Comparison of ENCODE assay signal across 23 cellular contexts in genomic region chr6:22081709-22082108, GRCh38.
DNase-seq lines count a peak whose midpoint lies in the region; ATAC-seq, FAIRE-seq and TF ChIP-seq lines count a peak whose summit lies in the region.
"Had no signal": no experiment of that assay in that cellular context is flagged by ENCODE, and none has a peak within 500 bp of the region (broad histone marks: within the 10 kb centered on the region; RNA-seq: fewer than 3 reads in every experiment).

No MANE protein-coding gene starts in this region.

- H3K4me1 ChIP-seq in A549 (peaks cover 17% of the 10 kb centered on the region), Panc1 (ENCODE audit: control insufficient read depth, insufficient read depth, low read length) (peaks cover 3% of the 10 kb centered on the region; the same call in 1 of the 2 replicates), Caco-2 (no peaks in the 10 kb centered on the region)
- H3K4me1 ChIP-seq: HAP-1, heart right ventricle, Peyer's patch had no signal

- no peak overlapping the region for H3K4me3 ChIP-seq in A549
- no peak overlapping the region for H3K4me3 ChIP-seq in Panc1 (ENCODE audit: low read depth in 2 of 2, low read length in 2 of 2)
- no peak overlapping the region for H3K4me3 ChIP-seq in Caco-2 (ENCODE audit: low read depth, low read length)
- H3K4me3 ChIP-seq: BLaER1 treated with 17β-estradiol and CSF1 and Interleukin-3, amounts not matched to agents 10 nM and 100 nM; HAP-1; heart right ventricle; lung; Peyer's patch; tibial nerve had no signal

- no peaks in the 10 kb centered on the region for H3K27me3 ChIP-seq in Panc1 (ENCODE audit: control insufficient read depth, insufficient read depth, low read length)
- no peaks in the 10 kb centered on the region for H3K27me3 ChIP-seq in Caco-2 (replicated peaks; ENCODE audit: control insufficient read depth, insufficient read depth, low read length)
- H3K27me3 ChIP-seq: BLaER1 treated with 17β-estradiol and CSF1 and Interleukin-3, amounts not matched to agents 10 nM and 100 nM; heart right ventricle; Peyer's patch; tibial nerve had no signal

- POLR2A ChIA-PET in A549 (lab: Yijun Ruan, JAX) (no interaction called here), Panc1 (lab: Charles Lee) (no interaction called here), Caco-2 (lab: Charles Lee) (no interaction called here)

- peak overlapping the region; percentile 57 to 78 for H3K27ac ChIP-seq in A549
- H3K27ac ChIP-seq in Panc1 (ENCODE audit: low read length), result peak overlapping the region; percentile 23; the same call in 1 of the 2 replicates
- H3K27ac ChIP-seq: 22Rv1; BLaER1 treated with 17β-estradiol and CSF1 and Interleukin-3, amounts not matched to agents 10 nM and 100 nM; heart right ventricle; Peyer's patch; tibial nerve had no signal

- H3K36me3 ChIP-seq in Panc1 (ENCODE audit: control insufficient read depth, insufficient read depth, low read length), result no peaks in the 10 kb centered on the region
- H3K36me3 ChIP-seq in Caco-2 (ENCODE audit: control insufficient read depth, insufficient read depth, low read length), result no peaks in the 10 kb centered on the region
- H3K36me3 ChIP-seq: HAP-1, heart right ventricle, Peyer's patch, tibial nerve had no signal

- ATAC-seq in A549, result no peak
- peak; percentile 51 for ATAC-seq in GM19372 (IDR thresholded peaks at IDR 0.05; ENCODE audit: low read depth, unreplicated experiment)
- ATAC-seq in HG02884 (IDR thresholded peaks at IDR 0.05; ENCODE audit: unreplicated experiment), result peak; percentile 85
- ATAC-seq in Panc1, result no peak
- ATAC-seq in HG03571 (IDR thresholded peaks at IDR 0.05; ENCODE audit: unreplicated experiment), result no peak
- ATAC-seq in stimulated activated naive CD8-positive, alpha-beta T cell treated with anti-CD3 and anti-CD28 coated beads, Interleukin-15, Interleukin-2, amounts not matched to agents 100 U/mL and 50 U/mL, for 24 hours, result no peak
- ATAC-seq: heart right ventricle; stimulated activated effector memory CD8-positive, alpha-beta T cell treated with anti-CD3 and anti-CD28 coated beads, Interleukin-12 subunit alpha, Interleukin-12 subunit beta, amount 100 ng/mL, for 72 hours had no signal

- H3K9me3 ChIP-seq in A549 (0 out of 3 replicates have a peak, but pooled peaks cover 2% of the 10 kb centered on the region), Panc1 (ENCODE audit: control insufficient read depth, insufficient read depth, low read depth, low read length) (no peaks in the 10 kb centered on the region; the same call in 1 of the 2 replicates), Caco-2 (no peaks in the 10 kb centered on the region)
- H3K9me3 ChIP-seq: HAP-1, Peyer's patch, SK-N-SH, tibial nerve had no signal

- H3K36me3 Mint-ChIP-seq in Caco-2 (ENCODE audit: insufficient read depth, unreplicated experiment), result no peaks in the 10 kb centered on the region
- H3K36me3 Mint-ChIP-seq: stimulated activated effector memory CD8-positive, alpha-beta T cell treated with anti-CD3 and anti-CD28 coated beads, Interleukin-12 subunit alpha, Interleukin-12 subunit beta, amount 100 ng/mL, for 72 hours had no signal

- no peak for TF ChIP-seq POLR2A in A549 (IDR thresholded peaks at IDR 0.05; ENCODE audit: low read length)

- peaks cover 9% of the 10 kb centered on the region for H3K9me3 Mint-ChIP-seq in Caco-2 (ENCODE audit: unreplicated experiment)
- H3K9me3 Mint-ChIP-seq: stimulated activated effector memory CD8-positive, alpha-beta T cell treated with anti-CD3 and anti-CD28 coated beads, Interleukin-12 subunit alpha, Interleukin-12 subunit beta, amount 100 ng/mL, for 72 hours had no signal

- TF ChIP-seq EP300 in A549 (IDR thresholded peaks at IDR 0.05), result no peak

- intact Hi-C loops in Panc1 (cut with micrococcal nuclease; ENCODE audit: unreplicated experiment), result no loop called here
- intact Hi-C loops in Caco-2 (cut with micrococcal nuclease; ENCODE audit: unreplicated experiment), result no loop called here

- BruUV-seq in Panc1 (replicated peaks; lab: Mats Ljungman, UMichigan), result no TSS peak
- no TSS peak for BruUV-seq in Caco-2 (replicated peaks; lab: Mats Ljungman, UMichigan)

- DNase-seq in A549 (ENCODE audit: low read depth in 1 of 2, low spot score in 1 of 2) (no peak), Panc1 (ENCODE audit: low read depth, low spot score) (no peak), Caco-2 (no peak)
- DNase-seq in stimulated activated CD4-positive, alpha-beta T cell treated with anti-CD3 and anti-CD28 coated beads, Interleukin-4, amount 100 ng/mL, for 4 hours, result no peak
- DNase-seq in stimulated activated naive CD8-positive, alpha-beta T cell treated with anti-CD3 and anti-CD28 coated beads, Interleukin-15, Interleukin-2, amounts not matched to agents 100 U/mL and 50 U/mL, for 24 hours, result no peak
- DNase-seq: activated CD4-positive, alpha-beta T cell treated with anti-CD3 and anti-CD28 coated beads for 4 hours; activated gamma-delta T cell treated with Interleukin-2 at 50 U/mL for 16 hours; anterior cingulate cortex; cerebellar nuclear complex; heart right ventricle; NCI-H1105; Peyer's patch; SK-N-SH; T1000 had no signal

- H3K4me3 Mint-ChIP-seq in Caco-2 (ENCODE audit: unreplicated experiment), result no peak overlapping the region
- H3K4me3 Mint-ChIP-seq: stimulated activated effector memory CD8-positive, alpha-beta T cell treated with anti-CD3 and anti-CD28 coated beads, Interleukin-12 subunit alpha, Interleukin-12 subunit beta, amount 100 ng/mL, for 72 hours had no signal

- no peak for TF ChIP-seq RAD21 in A549 (conservative IDR thresholded peaks at IDR 0.05 in 1 of 2, IDR thresholded peaks at IDR 0.05 in 1 of 2)

- H3K27ac Mint-ChIP-seq in Caco-2 (ENCODE audit: unreplicated experiment), result no peak overlapping the region
- H3K27ac Mint-ChIP-seq: stimulated activated effector memory CD8-positive, alpha-beta T cell treated with anti-CD3 and anti-CD28 coated beads, Interleukin-12 subunit alpha, Interleukin-12 subunit beta, amount 100 ng/mL, for 72 hours had no signal

- H3K27me3 Mint-ChIP-seq in Caco-2 (ENCODE audit: insufficient read depth, unreplicated experiment), result no peaks in the 10 kb centered on the region

- H3K4me1 Mint-ChIP-seq in Caco-2 (ENCODE audit: low read depth, unreplicated experiment), result no peaks in the 10 kb centered on the region
- H3K4me1 Mint-ChIP-seq: stimulated activated effector memory CD8-positive, alpha-beta T cell treated with anti-CD3 and anti-CD28 coated beads, Interleukin-12 subunit alpha, Interleukin-12 subunit beta, amount 100 ng/mL, for 72 hours had no signal

- TF ChIP-seq CTCF in A549 (IDR thresholded peaks at IDR 0.05) (no peak), Panc1 (IDR thresholded peaks at IDR 0.05) (no peak), Caco-2 (IDR thresholded peaks at IDR 0.05; ENCODE audit: insufficient read depth in 1 of 2, low read depth in 1 of 2, low read length in 1 of 2, severe bottlenecking in 1 of 2, unreplicated experiment in 1 of 2) (no peak)

- FAIRE-seq in A549 (lab: Jason Lieb, UNC), result no peak

- in situ Hi-C loops in Panc1 (cut with HindIII; ENCODE audit: low pct_unique_long_range_greater_than_20kb, low sequenced_read_pairs), result no loop called here

- 92% methylated on average over 4 of the region's 4 CpGs for WGBS in A549 (ENCODE audit: missing lambda C conversion rate)

- H3K4me2 ChIP-seq in A549, result peak overlapping the region; percentile 43
- H3K4me2 ChIP-seq: BLaER1 treated with 17β-estradiol and CSF1 and Interleukin-3, amounts not matched to agents 10 nM and 100 nM; SK-N-SH had no signal

- CTCF ChIA-PET in A549 (lab: Yijun Ruan, JAX), result no interaction called here
- CTCF ChIA-PET in Panc1 (lab: Charles Lee), result no interaction called here
- CTCF ChIA-PET in Caco-2 (lab: Charles Lee), result no interaction called here

TF ChIP-seq in A549, 52 proteins besides CTCF, POLR2A, EP300 and RAD21:
- no peak for TF ChIP-seq NR3C1 (IDR thresholded peaks at IDR 0.05)
- TF ChIP-seq SREBF2 (IDR thresholded peaks at IDR 0.05), result no peak
- TF ChIP-seq HES2 (IDR thresholded peaks at IDR 0.05), result no peak
- TF ChIP-seq MAFK (IDR thresholded peaks at IDR 0.05; ENCODE audit: partially characterized antibody), result no peak
- TF ChIP-seq NPAS2 (CRISPR knock-in tag; IDR thresholded peaks at IDR 0.05; ENCODE audit: borderline replicate concordance), result no peak
- no peak for TF ChIP-seq TP53 (CRISPR knock-in tag; IDR thresholded peaks at IDR 0.05)
- no peak for TF ChIP-seq CHD4 (IDR thresholded peaks at IDR 0.05; ENCODE audit: borderline replicate concordance)
- TF ChIP-seq FOSL2 (IDR thresholded peaks at IDR 0.05), result no peak
- no peak for TF ChIP-seq FOSL2 (CRISPR knock-in tag; IDR thresholded peaks at IDR 0.05)

Comparison
In these comparisons a context has a peak if more than half of its experiments do, and no peak if none do; other contexts are left out.
1. ATAC-seq: peak in GM19372 (single experiment) and HG02884 (single experiment); none in A549 (0 of 2), Panc1 (single experiment), HG03571 (single experiment) and stimulated activated naive CD8-positive, alpha-beta T cell treated with anti-CD3 and anti-CD28 coated beads, Interleukin-15, Interleukin-2, amounts not matched to agents 100 U/mL and 50 U/mL, for 24 hours (single experiment).